32 cellular contexts compared by ENCODE assay signal in genomic region chr17:74868908-74869255, GRCh38. TPM values are rescaled to one million over a fixed set of nuclear protein-coding genes. Genes with fewer than 3 reads are reported as not detected.
"Had no signal": no experiment of that assay in that cellular context is flagged by ENCODE, and none has a peak within 500 bp of the region (broad histone marks: within the 10 kb centered on the region; RNA-seq: fewer than 3 reads in every experiment).

No MANE protein-coding gene starts in this region.

- H3K4me3 ChIP-seq: ascending aorta, body of pancreas, breast epithelium, MG63 had no signal

- H3K27me3 Mint-ChIP-seq: activated CD4-positive, alpha-beta T cell treated with anti-CD3 and anti-CD28 coated beads, Interleukin-2, amount 10 ng/mL, durations not matched to agents 24 days and 14 days; activated CD8-positive, alpha-beta T cell treated with anti-CD3 and anti-CD28 coated beads for 36 hours; activated naive CD8-positive, alpha-beta T cell treated with anti-CD3 and anti-CD28 coated beads for 36 hours; activated T-helper 17 cell treated with anti-CD3 and anti-CD28 coated beads, Interleukin-2, amount 50 U/mL, for 72 hours had no signal

- H3K27me3 ChIP-seq: ascending aorta, body of pancreas, breast epithelium, MG63 had no signal

- H3K9me3 ChIP-seq: ascending aorta, body of pancreas, breast epithelium, MG63 had no signal

- H3K27ac Mint-ChIP-seq: activated CD4-positive, alpha-beta T cell treated with anti-CD3 and anti-CD28 coated beads, Interleukin-2, amount 10 ng/mL, durations not matched to agents 24 days and 14 days; activated CD8-positive, alpha-beta T cell treated with anti-CD3 and anti-CD28 coated beads for 36 hours; activated naive CD8-positive, alpha-beta T cell treated with anti-CD3 and anti-CD28 coated beads for 36 hours; activated T-cell treated with anti-CD3 and anti-CD28 coated beads, Interleukin-2, amount 50 U/mL, for 72 hours; T-helper 1 cell treated with Interleukin-12 subunit alpha and Interleukin-12 subunit beta and Interleukin-4 antibody, amounts not matched to agents 30 μg/mL and 1 μg/mL, for 36 hours; T-helper 2 cell treated with Interferon-gamma antibody and Interleukin-4, amounts not matched to agents 5 μg/mL and 100 μg/mL, for 36 hours had no signal

- DNase-seq: activated CD4-positive, alpha-beta T cell treated with anti-CD3 and anti-CD28 coated beads, Interleukin-2, amount 10 ng/mL, durations not matched to agents 24 days and 14 days; activated CD4-positive, alpha-beta T cell treated with anti-CD3 and anti-CD28 coated beads, Interleukin-2, amount 50 U/mL, for 4 hours; activated CD8-positive, alpha-beta T cell treated with anti-CD3 and anti-CD28 coated beads for 36 hours; activated effector memory CD4-positive, alpha-beta T cell treated with anti-CD3 and anti-CD28 coated beads, Interleukin-2, amount 50 U/mL, for 16 hours; activated naive CD4-positive, alpha-beta T cell; activated naive CD4-positive, alpha-beta T cell treated with anti-CD3 and anti-CD28 coated beads, Interleukin-2, amount 50 U/mL, for 16 hours; activated naive CD8-positive, alpha-beta T cell treated with anti-CD3 and anti-CD28 coated beads for 36 hours; activated T-cell treated with anti-CD3 and anti-CD28 coated beads, Interleukin-2, amount 50 U/mL, for 1 hour; activated T-cell treated with anti-CD3 and anti-CD28 coated beads, Interleukin-2, amount 50 U/mL, for 72 hours; amygdala; body of pancreas; caudate nucleus; cerebellar nuclear complex; Kasumi-1; KG1; MG63; NCI-H1048; NCI-H1436 treated with DMSO at 0.1 percent for 48 hours; NCI-H1694 treated with DMSO at 0.1 percent for 48 hours; NCI-H2029; NCI-H345; NCI-H524 treated with DMSO at 0.1 percent for 48 hours had no signal

- H3K4me3 Mint-ChIP-seq: activated CD4-positive, alpha-beta T cell treated with anti-CD3 and anti-CD28 coated beads, Interleukin-2, amount 10 ng/mL, durations not matched to agents 24 days and 14 days; activated CD8-positive, alpha-beta T cell treated with anti-CD3 and anti-CD28 coated beads for 36 hours; activated naive CD8-positive, alpha-beta T cell treated with anti-CD3 and anti-CD28 coated beads for 36 hours; activated T-cell treated with anti-CD3 and anti-CD28 coated beads, Interleukin-2, amount 50 U/mL, for 72 hours; activated T-helper 17 cell treated with anti-CD3 and anti-CD28 coated beads, Interleukin-2, amount 50 U/mL, for 72 hours; T-helper 1 cell treated with Interleukin-12 subunit alpha and Interleukin-12 subunit beta and Interleukin-4 antibody, amounts not matched to agents 30 μg/mL and 1 μg/mL, for 36 hours; T-helper 2 cell treated with Interferon-gamma antibody and Interleukin-4, amounts not matched to agents 5 μg/mL and 100 μg/mL, for 36 hours had no signal

- FAIRE-seq: TTC549 had no signal

- ATAC-seq: activated CD8-positive, alpha-beta T cell treated with anti-CD3 and anti-CD28 coated beads for 36 hours; activated T-cell treated with anti-CD3 and anti-CD28 coated beads, Interleukin-2, amount 50 U/mL, for 72 hours; activated T-helper 17 cell treated with anti-CD3 and anti-CD28 coated beads, Interleukin-2, amount 50 U/mL, for 72 hours; body of pancreas; Panc1 had no signal

- H3K27ac ChIP-seq: ascending aorta, body of pancreas, breast epithelium had no signal

- H3K36me3 ChIP-seq: ascending aorta, breast epithelium had no signal

- H3K9me3 Mint-ChIP-seq: activated CD4-positive, alpha-beta T cell treated with anti-CD3 and anti-CD28 coated beads, Interleukin-2, amount 10 ng/mL, durations not matched to agents 24 days and 14 days; activated CD8-positive, alpha-beta T cell treated with anti-CD3 and anti-CD28 coated beads for 36 hours; activated naive CD8-positive, alpha-beta T cell treated with anti-CD3 and anti-CD28 coated beads for 36 hours; activated T-cell treated with anti-CD3 and anti-CD28 coated beads, Interleukin-2, amount 50 U/mL, for 72 hours; activated T-helper 17 cell treated with anti-CD3 and anti-CD28 coated beads, Interleukin-2, amount 50 U/mL, for 72 hours; T-helper 1 cell treated with Interleukin-12 subunit alpha and Interleukin-12 subunit beta and Interleukin-4 antibody, amounts not matched to agents 30 μg/mL and 1 μg/mL, for 36 hours; T-helper 2 cell treated with Interferon-gamma antibody and Interleukin-4, amounts not matched to agents 5 μg/mL and 100 μg/mL, for 36 hours had no signal

RNA-seq across cellular contexts. Expression of gene GRIN2C, which starts 9.2 kb away (rescaled TPM):
- total RNA-seq: activated CD8-positive, alpha-beta memory T cell treated with anti-CD3 and anti-CD28 coated beads for 36 hours; activated CD8-positive, alpha-beta T cell treated with anti-CD3 and anti-CD28 coated beads for 36 hours; activated naive CD8-positive, alpha-beta T cell treated with anti-CD3 and anti-CD28 coated beads for 36 hours; ascending aorta; body of pancreas; NCI-H460; RPMI7951 had no signal

RNA-seq across cellular contexts. Expression of gene FADS6, which starts 24.6 kb away (rescaled TPM):
- total RNA-seq: activated CD4-positive, alpha-beta T cell treated with anti-CD3 and anti-CD28 coated beads, Interleukin-2, amount 10 ng/mL, durations not matched to agents 24 days and 14 days; activated CD8-positive, alpha-beta memory T cell treated with anti-CD3 and anti-CD28 coated beads for 36 hours; activated CD8-positive, alpha-beta T cell treated with anti-CD3 and anti-CD28 coated beads for 36 hours; activated naive CD8-positive, alpha-beta T cell treated with anti-CD3 and anti-CD28 coated beads for 36 hours; activated T-cell treated with anti-CD3 and anti-CD28 coated beads, Interleukin-2, amount 50 U/mL, for 72 hours; activated T-helper 17 cell treated with anti-CD3 and anti-CD28 coated beads, Interleukin-2, amount 50 U/mL, for 72 hours; ascending aorta; body of pancreas; NCI-H460; RPMI7951 had no signal

RNA-seq across cellular contexts. Expression of gene USH1G, which starts 54.2 kb away (rescaled TPM):
- total RNA-seq: activated CD4-positive, alpha-beta T cell treated with anti-CD3 and anti-CD28 coated beads, Interleukin-2, amount 10 ng/mL, durations not matched to agents 24 days and 14 days; activated CD8-positive, alpha-beta memory T cell treated with anti-CD3 and anti-CD28 coated beads for 36 hours; activated CD8-positive, alpha-beta T cell treated with anti-CD3 and anti-CD28 coated beads for 36 hours; activated naive CD8-positive, alpha-beta T cell treated with anti-CD3 and anti-CD28 coated beads for 36 hours; activated T-cell treated with anti-CD3 and anti-CD28 coated beads, Interleukin-2, amount 50 U/mL, for 72 hours; activated T-helper 17 cell treated with anti-CD3 and anti-CD28 coated beads, Interleukin-2, amount 50 U/mL, for 72 hours; ascending aorta; breast epithelium; NCI-H460; RPMI7951 had no signal

RNA-seq across cellular contexts. Expression of gene OTOP2, which starts 55.2 kb away (rescaled TPM):
- total RNA-seq: activated CD4-positive, alpha-beta T cell treated with anti-CD3 and anti-CD28 coated beads, Interleukin-2, amount 10 ng/mL, durations not matched to agents 24 days and 14 days; activated CD8-positive, alpha-beta memory T cell treated with anti-CD3 and anti-CD28 coated beads for 36 hours; activated CD8-positive, alpha-beta T cell treated with anti-CD3 and anti-CD28 coated beads for 36 hours; activated naive CD8-positive, alpha-beta T cell treated with anti-CD3 and anti-CD28 coated beads for 36 hours; activated T-cell treated with anti-CD3 and anti-CD28 coated beads, Interleukin-2, amount 50 U/mL, for 72 hours; activated T-helper 17 cell treated with anti-CD3 and anti-CD28 coated beads, Interleukin-2, amount 50 U/mL, for 72 hours; ascending aorta; body of pancreas; NCI-H460; RPMI7951 had no signal
